Comparison of ENCODE assay signal across 7 cellular contexts in genomic region chr10:28533571-28534304, GRCh38. TPM values are rescaled to one million over a fixed set of nuclear protein-coding genes. Genes with fewer than 3 reads are reported as not detected.
DNase-seq lines count a peak whose midpoint lies in the region; ATAC-seq and TF ChIP-seq lines count a peak whose summit lies in the region.

No MANE protein-coding gene starts in this region.

- no peak overlapping the region for H4K8ac ChIP-seq in neuronal stem cell (ENCODE audit: low read depth, low read length)

- no CpG with 5 or more reads among the region's 64 CpGs for WGBS in neuronal stem cell (ENCODE audit: extremely low coverage in 2 of 2, insufficient read length in 2 of 2, insufficient replicate concordance in 1 of 2), 2 donors

- peak; percentile 26 for ATAC-seq in GM18498 (IDR thresholded peaks at IDR 0.05; ENCODE audit: unreplicated experiment)
- peak; percentile 22 for ATAC-seq in HG02981 (IDR thresholded peaks at IDR 0.05; ENCODE audit: unreplicated experiment)
- ATAC-seq in foreskin keratinocyte = peak; percentile 30

- H4K91ac ChIP-seq in neuronal stem cell (ENCODE audit: low read depth, low read length, poor library complexity) = no peak overlapping the region

- H3K4ac ChIP-seq in neuronal stem cell (ENCODE audit: low read length) = peak overlapping the region; percentile 5

- peak overlapping the region; percentile 74 for H2AK5ac ChIP-seq in neuronal stem cell (ENCODE audit: low read depth, low read length)

- peak; percentile 63 for DNase-seq in RKO (ENCODE audit: low spot score)
- DNase-seq in activated gamma-delta T cell treated with anti-CD3 and anti-CD28 coated beads, Interleukin-2, amount 50 U/mL, for 16 hours (ENCODE audit: low read depth) = peak; percentile 48
- peak in 1 of 2 donors; percentile 22 for DNase-seq in foreskin keratinocyte
- DNase-seq in neuronal stem cell (ENCODE audit: low spot score) = peak; percentile 26

- no peaks in the 10 kb centered on the region for H3K27me3 ChIP-seq in foreskin keratinocyte
- H3K27me3 ChIP-seq in neuronal stem cell (ENCODE audit: control insufficient read depth in 3 of 3, insufficient read depth in 3 of 3, low read depth in 1 of 3, low read length in 3 of 3) = no peaks in the 10 kb centered on the region
- no peaks in the 10 kb centered on the region for H3K27me3 ChIP-seq in stomach smooth muscle (ENCODE audit: control insufficient read depth in 1 of 2, insufficient read depth in 2 of 2, low read length in 2 of 2)

- no peak overlapping the region for H2BK5ac ChIP-seq in neuronal stem cell (ENCODE audit: low read length)

- H3K9ac ChIP-seq in neuronal stem cell (ENCODE audit: low read depth, low read length, poor library complexity) (peak overlapping the region; percentile 96), stomach smooth muscle (ENCODE audit: low read length in 2 of 2) (peak overlapping the region; percentile 89 to 98)

- H3K4me1 ChIP-seq in foreskin keratinocyte (peaks cover 19% of the 10 kb centered on the region), neuronal stem cell (ENCODE audit: control insufficient read depth in 2 of 2, insufficient read depth in 1 of 2, low read depth in 1 of 2, low read length in 2 of 2) (peaks cover 3 to 4% of the 10 kb centered on the region in 2 donors), stomach smooth muscle (ENCODE audit: control insufficient read depth, insufficient read depth, low read length) (peaks cover 7% of the 10 kb centered on the region)

- H2AFZ ChIP-seq in neuronal stem cell (ENCODE audit: low read length) = peak overlapping the region; percentile 74

- peak overlapping the region; percentile 58 for H2BK120ac ChIP-seq in neuronal stem cell (ENCODE audit: low read depth, low read length)

- H3K14ac ChIP-seq in neuronal stem cell (ENCODE audit: low read length) = peak overlapping the region; percentile 73

- H3K18ac ChIP-seq in neuronal stem cell (ENCODE audit: low read length) = peak overlapping the region; percentile 97

- H3K36me3 ChIP-seq in neuronal stem cell (replicated peaks in 1 of 2; ENCODE audit: control insufficient read depth in 2 of 2, insufficient read depth in 2 of 2, low read length in 2 of 2) (peaks cover 8 to 60% of the 10 kb centered on the region in 2 donors), stomach smooth muscle (ENCODE audit: control insufficient read depth in 2 of 2, insufficient read depth in 2 of 2, low read length in 2 of 2) (peaks cover 16 to 21% of the 10 kb centered on the region in 2 donors)

- H3K9me3 ChIP-seq in neuronal stem cell (replicated peaks in 1 of 2; ENCODE audit: control insufficient read depth in 2 of 2, insufficient read depth in 1 of 2, low read depth in 1 of 2, low read length in 2 of 2) = no peaks in the 10 kb centered on the region
- no peaks in the 10 kb centered on the region for H3K9me3 ChIP-seq in stomach smooth muscle (ENCODE audit: control insufficient read depth in 2 of 2, low read length in 2 of 2)

- H3K79me1 ChIP-seq in neuronal stem cell (ENCODE audit: low read depth, low read length) = no peaks in the 10 kb centered on the region

- peak overlapping the region; percentile 65 to 98 for H3K4me3 ChIP-seq in neuronal stem cell (ENCODE audit: low read length in 2 of 2)
- peak overlapping the region; percentile 86 to 98 for H3K4me3 ChIP-seq in stomach smooth muscle (ENCODE audit: low read length in 2 of 2)

- TF ChIP-seq CTCF in foreskin keratinocyte (conservative IDR thresholded peaks at IDR 0.05) = no peak

- H3K23ac ChIP-seq in neuronal stem cell (ENCODE audit: low read depth, low read length, poor library complexity) = no peak overlapping the region

- H3K27ac ChIP-seq in foreskin keratinocyte = peak overlapping the region; percentile 95
- H3K27ac ChIP-seq in neuronal stem cell (replicated peaks; ENCODE audit: low read length) = peak overlapping the region; percentile 90
- peak overlapping the region; percentile 82 for H3K27ac ChIP-seq in stomach smooth muscle (ENCODE audit: low read length)

- peak overlapping the region; percentile 65 for H3K4me2 ChIP-seq in neuronal stem cell (ENCODE audit: insufficient read depth, low read length, poor library complexity, severe bottlenecking)

- H2BK12ac ChIP-seq in neuronal stem cell (ENCODE audit: low read length) = no peak overlapping the region

- H2BK15ac ChIP-seq in neuronal stem cell (ENCODE audit: low read length) = no peak overlapping the region

RNA-seq across cellular contexts. Expression of gene WAC, which starts 0.8 kb away (rescaled TPM):
- total RNA-seq in foreskin keratinocyte = 72.8 and 73.4 TPM in 2 replicates
- 17.1 and 23.4 TPM in 2 replicates for polyA plus RNA-seq in foreskin keratinocyte
- 150 TPM for polyA plus RNA-seq in neuronal stem cell (2013, experiment 1 of 2)
- 162 TPM for polyA plus RNA-seq in neuronal stem cell (2013, experiment 2 of 2)
